ENCODE assay signal across 34 cellular contexts in genomic region chr4:141439223-141439622, GRCh38.
DNase-seq lines count a peak whose midpoint lies in the region; ATAC-seq, FAIRE-seq and TF ChIP-seq lines count a peak whose summit lies in the region.
"Had no signal": no experiment of that assay in that cellular context is flagged by ENCODE, and none has a peak within 500 bp of the region (broad histone marks: within the 10 kb centered on the region; RNA-seq: fewer than 3 reads in every experiment).

No MANE protein-coding gene starts in this region.

- no peak overlapping the region for H2BK5ac ChIP-seq in IMR-90 (ENCODE audit: low read depth, low read length, poor library complexity, severe bottlenecking)

- H3K4me2 ChIP-seq in HepG2 (ENCODE audit: low read depth, low read length) (no peak overlapping the region), A549 (no peak overlapping the region), IMR-90 (ENCODE audit: low read depth, low read length) (no peak overlapping the region), K562 (ENCODE audit: insufficient read depth, low read length) (no peak overlapping the region)
- H3K4me2 ChIP-seq: BLaER1; BLaER1 treated with 17β-estradiol and CSF1 and Interleukin-3, amounts not matched to agents 10 nM and 100 nM had no signal

- no peak for TF ChIP-seq POLR2A in HepG2 (IDR thresholded peaks at IDR 0.05; ENCODE audit: insufficient read depth in 1 of 2, low read depth in 2 of 2, low read length in 2 of 2)
- no peak for TF ChIP-seq POLR2A in right lobe of liver (IDR thresholded peaks at IDR 0.05)
- TF ChIP-seq POLR2A in A549 (IDR thresholded peaks at IDR 0.05; ENCODE audit: low read length): no peak
- TF ChIP-seq POLR2A in IMR-90 (IDR thresholded peaks at IDR 0.05; ENCODE audit: low read depth, low read length): no peak
- TF ChIP-seq POLR2A in K562 (conservative IDR thresholded peaks at IDR 0.05): no peak
- TF ChIP-seq POLR2A in tibial nerve (IDR thresholded peaks at IDR 0.05): no peak

- no peak overlapping the region for H2AFZ ChIP-seq in HepG2 (ENCODE audit: low read length)
- no peak overlapping the region for H2AFZ ChIP-seq in IMR-90 (replicated peaks; ENCODE audit: low read length, poor library complexity)
- H2AFZ ChIP-seq in K562 (ENCODE audit: low read depth, low read length): no peak overlapping the region

- no peaks in the 10 kb centered on the region for H3K9me1 ChIP-seq in IMR-90 (ENCODE audit: insufficient read depth, low read length)
- no peaks in the 10 kb centered on the region for H3K9me1 ChIP-seq in K562 (ENCODE audit: control insufficient read depth, insufficient read depth, low read length)

- no peaks in the 10 kb centered on the region for H3K27me3 ChIP-seq in HepG2 (ENCODE audit: control insufficient read depth in 1 of 2, insufficient read depth in 2 of 2, low read length in 2 of 2)
- H3K27me3 ChIP-seq in right lobe of liver: no peaks in the 10 kb centered on the region
- H3K27me3 ChIP-seq in IMR-90 (ENCODE audit: control insufficient read depth, insufficient read depth, low read length): no peaks in the 10 kb centered on the region
- no peaks in the 10 kb centered on the region for H3K27me3 ChIP-seq in K562 (ENCODE audit: control insufficient read depth in 2 of 2, insufficient read depth in 2 of 2, low read length in 2 of 2)
- no peaks in the 10 kb centered on the region for H3K27me3 ChIP-seq in tibial nerve
- H3K27me3 ChIP-seq: BE2C; BLaER1; BLaER1 treated with 17β-estradiol and CSF1 and Interleukin-3, amounts not matched to agents 10 nM and 100 nM had no signal

- H2BK20ac ChIP-seq in IMR-90 (ENCODE audit: low read depth, low read length): no peak overlapping the region

- 7% methylated on average over 1 of the region's 1 CpG for WGBS in HepG2 (ENCODE audit: low lambda C conversion rate)
- WGBS in right lobe of liver (ENCODE audit: insufficient coverage, low coverage, low lambda C conversion rate, missing lambda C conversion rate): 88% methylated on average over 1 of the region's 1 CpG
- 82% methylated on average over 1 of the region's 1 CpG for WGBS in A549 (ENCODE audit: missing lambda C conversion rate)
- no CpG with 5 or more reads among the region's 1 CpG for WGBS in IMR-90 (ENCODE audit: extremely low coverage in 2 of 2, insufficient read length in 1 of 2), 2 experiments
- WGBS in K562 (ENCODE audit: insufficient coverage, low coverage, missing lambda C conversion rate): 8% methylated on average over 1 of the region's 1 CpG
- WGBS in tibial nerve, 2 donors: 91 to 93% methylated on average over 1 of the region's 1 CpG

- H3K79me2 ChIP-seq in HepG2 (ENCODE audit: insufficient read depth, low read length): no peaks in the 10 kb centered on the region
- no peaks in the 10 kb centered on the region for H3K79me2 ChIP-seq in K562 (ENCODE audit: control insufficient read depth, insufficient read depth, low read length)

- no peak overlapping the region for H3K56ac ChIP-seq in IMR-90 (ENCODE audit: extremely low read depth, insufficient read depth, low read length)

- H3K23ac ChIP-seq in IMR-90 (ENCODE audit: low read depth, low read length): no peak overlapping the region

- BruUV-seq in HepG2 (replicated peaks; lab: Mats Ljungman, UMichigan) (no TSS peak), IMR-90 (replicated peaks; lab: Mats Ljungman, UMichigan) (no TSS peak), K562 (replicated peaks; lab: Mats Ljungman, UMichigan) (no TSS peak)

- CTCF ChIA-PET in HepG2 (lab: Yijun Ruan, JAX; ENCODE audit: low intra/inter-chr PET ratio, low total read pairs) (no interaction called here), A549 (lab: Yijun Ruan, JAX) (no interaction called here), IMR-90 (lab: Yijun Ruan, JAX) (no interaction called here), K562 (lab: Yijun Ruan, JAX; ENCODE audit: low intra/inter-chr PET ratio) (no interaction called here)

- no peaks in the 10 kb centered on the region for H3K9me3 ChIP-seq in HepG2 (ENCODE audit: low read length)
- no peaks in the 10 kb centered on the region for H3K9me3 ChIP-seq in right lobe of liver
- H3K9me3 ChIP-seq in A549: no peaks in the 10 kb centered on the region
- no peaks in the 10 kb centered on the region for H3K9me3 ChIP-seq in IMR-90 (ENCODE audit: control insufficient read depth, insufficient read depth, low read length)
- no peaks in the 10 kb centered on the region for H3K9me3 ChIP-seq in K562 (replicated peaks; ENCODE audit: control insufficient read depth, insufficient read depth, low read depth, low read length)
- no peaks in the 10 kb centered on the region for H3K9me3 ChIP-seq in tibial nerve
- H3K9me3 ChIP-seq: BE2C; BLaER1; BLaER1 treated with 17β-estradiol and CSF1 and Interleukin-3, amounts not matched to agents 10 nM and 100 nM; Caco-2 had no signal

- H3K4me3 ChIP-seq in HepG2 (replicated peaks in 1 of 3; ENCODE audit: insufficient read depth in 1 of 3, low read depth in 2 of 3, low read length in 3 of 3) (no peak overlapping the region), right lobe of liver (no peak overlapping the region), A549 (no peak overlapping the region), IMR-90 (ENCODE audit: insufficient read depth, low read depth, low read length) (no peak overlapping the region), K562 (no peak overlapping the region), tibial nerve (no peak overlapping the region)
- H3K4me3 ChIP-seq: BLaER1; BLaER1 treated with 17β-estradiol and CSF1 and Interleukin-3, amounts not matched to agents 10 nM and 100 nM had no signal

- H4K8ac ChIP-seq in IMR-90 (ENCODE audit: low read depth in 2 of 2, low read length in 2 of 2): no peak overlapping the region

- FAIRE-seq in HepG2 (lab: Jason Lieb, UNC) (no peak), A549 (lab: Jason Lieb, UNC) (no peak), K562 (lab: Jason Lieb, UNC) (no peak)
- FAIRE-seq: A204.1, D721Med had no signal

- no peak for DNase-seq in HepG2 (ENCODE audit: low spot score)
- DNase-seq in right lobe of liver: no peak
- DNase-seq in A549 (ENCODE audit: low read depth in 1 of 2, low spot score in 1 of 2): no peak
- no peak for DNase-seq in IMR-90
- no peak for DNase-seq in K562 (ENCODE audit: extremely low read depth in 1 of 4, low spot score in 3 of 4)
- DNase-seq in HK-2 (ENCODE audit: unreplicated experiment): no peak
- no peak for DNase-seq in DMS114 treated with DMSO at 0.1 percent for 48 hours (lab: John Stamatoyannopoulos, UW; ENCODE audit: unreplicated experiment)
- DNase-seq in tibial nerve (ENCODE audit: low spot score in 2 of 2): no peak
- DNase-seq: 8988T; ACHN; AML-193; BE2C; C1 segment of cervical spinal cord; Caco-2; Calu3; CD4-positive, alpha-beta memory T cell; CD4-positive, alpha-beta T cell; CD4-positive, CD25-positive, alpha-beta regulatory T cell; CD8-positive, alpha-beta memory T cell; CD8-positive, alpha-beta T cell; COR-L47; DMS 273 treated with DMSO at 0.1 percent for 48 hours; DMS153; DMS53; DMS79; DMS79 treated with DMSO at 0.1 percent for 48 hours; DND-41; EL had no signal

- no peak overlapping the region for H3K18ac ChIP-seq in IMR-90 (ENCODE audit: low read depth, low read length)

- H4K20me1 ChIP-seq in HepG2 (ENCODE audit: insufficient read depth, low read length) (no peaks in the 10 kb centered on the region), IMR-90 (ENCODE audit: insufficient read depth, low read length) (no peaks in the 10 kb centered on the region), K562 (replicated peaks; ENCODE audit: control insufficient read depth, insufficient read depth, low read length) (no peaks in the 10 kb centered on the region)
- H4K20me1 ChIP-seq: BLaER1; BLaER1 treated with 17β-estradiol and CSF1 and Interleukin-3, amounts not matched to agents 10 nM and 100 nM had no signal

- no peak overlapping the region for H2AK9ac ChIP-seq in IMR-90 (replicated peaks; ENCODE audit: low read depth, low read length, poor library complexity)

- intact Hi-C loops in HepG2 (cut with micrococcal nuclease; ENCODE audit: unreplicated experiment): loop anchor here (10.0 kb wide), 1 partner anchor 994 kb away; no protein-coding TSS in a partner anchor
- intact Hi-C loops in right lobe of liver (cut with DNase I): no loop called here
- intact Hi-C loops in IMR-90 (cut with micrococcal nuclease): no loop called here
- intact Hi-C loops in K562 (cut with micrococcal nuclease): no loop called here

- in situ Hi-C loops in HepG2 (cut with HindIII; ENCODE audit: extremely low pct_ligation_motif_present, low pct_unique_long_range_greater_than_20kb): no loop called here
- in situ Hi-C loops in IMR-90 (cut with MboI; ENCODE audit: low sequenced_read_pairs): no loop called here
- in situ Hi-C loops in K562 (cut with MboI): no loop called here

- H3K4me1 ChIP-seq in HepG2 (ENCODE audit: insufficient read depth, low read length): no peaks in the 10 kb centered on the region
- no peaks in the 10 kb centered on the region for H3K4me1 ChIP-seq in right lobe of liver
- H3K4me1 ChIP-seq in A549: peaks cover 10% of the 10 kb centered on the region; the same call in 2 of the 3 replicates
- no peaks in the 10 kb centered on the region; the same call in 1 of the 2 replicates for H3K4me1 ChIP-seq in IMR-90 (ENCODE audit: control insufficient read depth, insufficient read depth, low read length)
- no peaks in the 10 kb centered on the region for H3K4me1 ChIP-seq in K562 (replicated peaks in 1 of 2; ENCODE audit: control insufficient read depth in 2 of 2, insufficient read depth in 2 of 2, low read length in 2 of 2)
- H3K4me1 ChIP-seq in tibial nerve: peaks cover 0 to 8% (median 0%) of the 10 kb centered on the region in 4 donors
- H3K4me1 ChIP-seq: BE2C, BLaER1, Caco-2 had no signal

- no peak overlapping the region for H2BK15ac ChIP-seq in IMR-90 (ENCODE audit: low read depth, low read length)

- no peaks in the 10 kb centered on the region for H3K79me1 ChIP-seq in IMR-90 (ENCODE audit: low read depth in 1 of 2, low read length in 2 of 2)

- no peak overlapping the region for H3K9ac ChIP-seq in HepG2 (ENCODE audit: insufficient read depth, low read depth, low read length)
- no peak overlapping the region for H3K9ac ChIP-seq in IMR-90 (ENCODE audit: low read depth, low read length)
- no peak overlapping the region for H3K9ac ChIP-seq in K562 (ENCODE audit: insufficient read depth in 1 of 2, low read depth in 2 of 2, low read length in 2 of 2)
- H3K9ac ChIP-seq: BLaER1; BLaER1 treated with 17β-estradiol and CSF1 and Interleukin-3, amounts not matched to agents 10 nM and 100 nM had no signal

- H3K27ac ChIP-seq in HepG2 (ENCODE audit: extremely low read length, insufficient read depth, low read length) (no peak overlapping the region), right lobe of liver (no peak overlapping the region), A549 (no peak overlapping the region), IMR-90 (ENCODE audit: insufficient read depth, low read length) (no peak overlapping the region), K562 (ENCODE audit: extremely low read depth, low read depth, low read length) (no peak overlapping the region), tibial nerve (no peak overlapping the region)
- H3K27ac ChIP-seq: 22Rv1; BLaER1; BLaER1 treated with 17β-estradiol and CSF1 and Interleukin-3, amounts not matched to agents 10 nM and 100 nM; C4-2B had no signal

- H3K36me3 ChIP-seq in HepG2 (replicated peaks in 1 of 2; ENCODE audit: control insufficient read depth in 1 of 2, insufficient read depth in 2 of 2, low read length in 2 of 2): no peaks in the 10 kb centered on the region
- no peaks in the 10 kb centered on the region for H3K36me3 ChIP-seq in right lobe of liver
- no peaks in the 10 kb centered on the region for H3K36me3 ChIP-seq in IMR-90 (ENCODE audit: control insufficient read depth, insufficient read depth, low read length)
- H3K36me3 ChIP-seq in K562 (ENCODE audit: control insufficient read depth, insufficient read depth, low read length): no peaks in the 10 kb centered on the region
- H3K36me3 ChIP-seq in tibial nerve: no peaks in the 10 kb centered on the region
- H3K36me3 ChIP-seq: BE2C; BLaER1; BLaER1 treated with 17β-estradiol and CSF1 and Interleukin-3, amounts not matched to agents 10 nM and 100 nM had no signal

- TF ChIP-seq EP300 in HepG2 (IDR thresholded peaks at IDR 0.05; ENCODE audit: low read depth in 2 of 2, low read length in 2 of 2) (no peak), HepG2 (CRISPR knock-in tag; IDR thresholded peaks at IDR 0.05; ENCODE audit: borderline replicate concordance) (no peak), A549 (IDR thresholded peaks at IDR 0.05) (no peak), K562 (IDR thresholded peaks at IDR 0.05; ENCODE audit: low read length) (no peak), tibial nerve (IDR thresholded peaks at IDR 0.05) (no peak)

- dilution Hi-C loops in IMR-90 (cut with HindIII; ENCODE audit: low sequenced_read_pairs, unreplicated experiment): no loop called here

- no peak overlapping the region for H2AK5ac ChIP-seq in IMR-90 (ENCODE audit: low read depth, low read length)

- H4K5ac ChIP-seq in IMR-90 (ENCODE audit: low read depth, low read length): no peak overlapping the region

- TF ChIP-seq CTCF in HepG2 (CRISPR knock-in tag; IDR thresholded peaks at IDR 0.05) (no peak), right lobe of liver (IDR thresholded peaks at IDR 0.05) (no peak), A549 (IDR thresholded peaks at IDR 0.05) (no peak), IMR-90 (conservative IDR thresholded peaks at IDR 0.05; ENCODE audit: low read depth, low read length) (no peak), K562 (IDR thresholded peaks at IDR 0.05 in 2 of 3, conservative IDR thresholded peaks at IDR 0.05 in 1 of 3; ENCODE audit: insufficient read depth in 2 of 3, low read depth in 1 of 3, low read length in 3 of 3) (no peak), tibial nerve (IDR thresholded peaks at IDR 0.05) (no peak)

- H3K14ac ChIP-seq in IMR-90 (replicated peaks; ENCODE audit: low read depth, low read length): no peak overlapping the region

- ATAC-seq in HepG2 (no peak), right lobe of liver (no peak), A549 (no peak), IMR-90 (ENCODE audit: low read depth) (no peak), K562 (no peak)
- ATAC-seq: CD8-positive, alpha-beta T cell had no signal

- POLR2A ChIA-PET in HepG2 (lab: Yijun Ruan, JAX): no interaction called here
- POLR2A ChIA-PET in A549 (lab: Yijun Ruan, JAX): no interaction called here
- POLR2A ChIA-PET in IMR-90 (lab: Charles Lee; ENCODE audit: unreplicated experiment): no interaction called here
- POLR2A ChIA-PET in K562 (lab: Yijun Ruan, JAX): no interaction called here

- TF ChIP-seq RAD21 in HepG2 (CRISPR knock-in tag; IDR thresholded peaks at IDR 0.05) (no peak), A549 (conservative IDR thresholded peaks at IDR 0.05 in 1 of 2, IDR thresholded peaks at IDR 0.05 in 1 of 2) (no peak), IMR-90 (IDR thresholded peaks at IDR 0.05; ENCODE audit: low read length) (no peak), K562 (CRISPR knock-in tag; conservative IDR thresholded peaks at IDR 0.05 in 1 of 2, IDR thresholded peaks at IDR 0.05 in 1 of 2) (no peak)

- H3K4ac ChIP-seq in IMR-90 (ENCODE audit: low read depth, low read length): no peak overlapping the region

- H4K91ac ChIP-seq in IMR-90 (ENCODE audit: insufficient read depth, low read depth, low read length): no peak overlapping the region

- H2BK120ac ChIP-seq in IMR-90 (ENCODE audit: low read depth, low read length): no peak overlapping the region

Comparison
In these comparisons a context has a peak if more than half of its experiments do, and no peak if none do; other contexts are left out.
1. Of the 241 proteins assayed by ChIP-seq in both HepG2 and K562: peak only in HepG2: none; only in K562: MAFG; in both: MAFF and MAFK; in neither: 238.